Comparison of ENCODE assay signal across 6 cellular contexts in the genomic region with DNA sequence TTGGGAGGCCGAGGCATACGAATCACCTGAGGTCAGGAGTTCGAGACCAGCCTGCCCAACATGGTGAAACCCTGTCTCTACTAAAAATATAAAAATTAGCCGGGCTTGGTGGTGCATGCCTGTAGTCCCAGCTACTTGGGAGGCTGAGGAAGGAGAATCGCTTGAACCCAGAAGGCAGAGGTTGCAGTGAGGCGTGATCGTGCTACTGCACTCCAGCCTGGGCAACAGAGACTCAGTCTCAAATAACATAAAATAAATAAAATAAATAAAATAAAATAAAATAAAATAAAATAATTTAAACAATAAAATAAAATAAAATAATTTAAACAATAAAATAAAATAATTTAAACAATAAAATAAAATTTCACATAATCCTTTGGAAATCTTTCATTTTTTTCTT.
DNase-seq lines count a peak whose midpoint lies in the region; ATAC-seq, FAIRE-seq and TF ChIP-seq lines count a peak whose summit lies in the region.
"Not testable (repeated sequence)": the region's sequence is repeated elsewhere in the genome, so short reads cannot be mapped to it uniquely, and the experiment has no call there.

No MANE protein-coding gene starts in this region.

- FAIRE-seq in G401.6 (lab: Jason Lieb, UNC) (peak; percentile 70), frontal cortex (lab: Jason Lieb, UNC) (peak; percentile 95)

- H3K27me3 ChIP-seq in sigmoid colon; spleen (replicated peaks in 1 of 7): not testable (repeated sequence)

- H3K4me1 ChIP-seq in sigmoid colon, spleen: not testable (repeated sequence)

- TF ChIP-seq EP300 in sigmoid colon (IDR thresholded peaks at IDR 0.05): not testable (repeated sequence)

- not testable (repeated sequence) for H3K4me1 Mint-ChIP-seq in WTC11

- not testable (repeated sequence) for H3K36me3 ChIP-seq in sigmoid colon, spleen

- CTCF ChIA-PET in WTC11 (lab: Charles Lee): not testable (repeated sequence)

- POLR2A ChIA-PET in WTC11 (lab: Charles Lee): not testable (repeated sequence)

- not testable (repeated sequence) for H3K27me3 Mint-ChIP-seq in WTC11 (ENCODE audit: low read depth)

- not testable (repeated sequence) for TF ChIP-seq POLR2A in sigmoid colon (IDR thresholded peaks at IDR 0.05); spleen (IDR thresholded peaks at IDR 0.05)

- not testable (repeated sequence) for H3K36me3 Mint-ChIP-seq in WTC11

- DNase-seq in WTC11 (ENCODE audit: low spot score); frontal cortex (ENCODE audit: low spot score in 2 of 2): not testable (repeated sequence)
- DNase-seq in Right ventricle myocardium superior (peak; percentile 22), sigmoid colon (peak; percentile 33), spleen (peak; percentile 8)

- not testable (repeated sequence) for TF ChIP-seq CTCF in WTC11 (IDR thresholded peaks at IDR 0.05); sigmoid colon (IDR thresholded peaks at IDR 0.05); spleen (IDR thresholded peaks at IDR 0.05 in 8 of 11, conservative IDR thresholded peaks at IDR 0.05 in 3 of 11)

- H3K27ac Mint-ChIP-seq in WTC11: not testable (repeated sequence)

- not testable (repeated sequence) for H3K4me3 Mint-ChIP-seq in WTC11

- H3K4me3 ChIP-seq in sigmoid colon, spleen: not testable (repeated sequence)

- intact Hi-C loops in Right ventricle myocardium superior (cut with DNase I); sigmoid colon (cut with DNase I); spleen (cut with DNase I; ENCODE audit: low total_unique reads): not testable (repeated sequence)

- H3K9me3 ChIP-seq in sigmoid colon, spleen: not testable (repeated sequence)

- not testable (repeated sequence) for H3K27ac ChIP-seq in sigmoid colon, spleen

- H3K9me3 Mint-ChIP-seq in WTC11: not testable (repeated sequence)

- ATAC-seq in WTC11; Right ventricle myocardium superior (ENCODE audit: poor library complexity): not testable (repeated sequence)

- WGBS in sigmoid colon, 2 donors: 100% methylated on average over 3 of the region's 7 CpGs
- WGBS in spleen, 5 donors: 88 to 100% (median 96%) methylated on average over 2 to 3 of the region's 7 CpGs

TF ChIP-seq in WTC11, 78 proteins besides CTCF, POLR2A, EP300 and RAD21:
- peak; percentile 67; the same call in 1 of the 2 replicates for TF ChIP-seq HMGA2 (CRISPR knock-in tag; IDR thresholded peaks at IDR 0.05)
